26 cellular contexts compared by ENCODE assay signal in genomic region chr22:42379961-42380537, GRCh38. TPM values are rescaled to one million over a fixed set of nuclear protein-coding genes. Genes with fewer than 3 reads are reported as not detected.
A peak's percentile ranks its signal among the peaks of the same experiment; 100 is the strongest.
DNase-seq lines count a peak whose midpoint lies in the region; ATAC-seq and TF ChIP-seq lines count a peak whose summit lies in the region.
"Had no signal": no experiment of that assay in that cellular context is flagged by ENCODE, and none has a peak within 500 bp of the region (broad histone marks: within the 10 kb centered on the region; RNA-seq: fewer than 3 reads in every experiment).

No MANE protein-coding gene starts in this region.

- DNase-seq in NCI-H1092 treated with DMSO at 0.1 percent for 48 hours (lab: John Stamatoyannopoulos, UW) (peak; percentile 21), NCI-H1092 (lab: John Stamatoyannopoulos, UW) (no peak), D341Med (ENCODE audit: low spot score) (peak; percentile 67), NCI-H526 treated with DMSO at 0.1 percent for 48 hours (lab: John Stamatoyannopoulos, UW) (peak; percentile 11), mucosa of descending colon (no peak), aorta (no peak), dermis blood vessel endothelial cell (no peak)
- DNase-seq: 8988T; activated CD4-positive, alpha-beta T cell treated with anti-CD3 and anti-CD28 coated beads, Interleukin-2, amount 10 ng/mL, durations not matched to agents 24 days and 14 days; activated gamma-delta T cell treated with Interleukin-2 at 50 U/mL for 16 hours; activated T-cell treated with anti-CD3 and anti-CD28 coated beads, Interleukin-2, amount 50 U/mL, for 24 hours; central memory CD4-positive, alpha-beta T cell; immature natural killer cell; KG1; mesendoderm; MG63; NCI-H1930; NCI-H774; occipital lobe; SK-N-SH; stimulated activated CD4-positive, alpha-beta T cell treated with anti-CD3 and anti-CD28 coated beads, Interleukin-15, amount 100 ng/mL, for 24 hours had no signal

- H3K36me3 ChIP-seq in mucosa of descending colon (ENCODE audit: low read depth) (no peaks in the 10 kb centered on the region), aorta (ENCODE audit: control insufficient read depth in 1 of 2, insufficient read depth in 2 of 2, low read length in 1 of 2) (no peaks in the 10 kb centered on the region)
- H3K36me3 ChIP-seq: MG63 had no signal

- H3K27me3 ChIP-seq in aorta (ENCODE audit: control insufficient read depth in 1 of 2, insufficient read depth in 2 of 2, low read length in 1 of 2) = peaks cover 0 to 2% of the 10 kb centered on the region in 2 donors
- H3K27me3 ChIP-seq: MG63 had no signal

- H3K27ac ChIP-seq in aorta (ENCODE audit: low read depth in 1 of 2, low read length in 2 of 2) = no peak overlapping the region
- H3K27ac ChIP-seq: RWPE1 had no signal

- no peaks in the 10 kb centered on the region for H3K9me3 ChIP-seq in mucosa of descending colon
- H3K9me3 ChIP-seq in aorta (ENCODE audit: control insufficient read depth, low read length) = no peaks in the 10 kb centered on the region
- H3K9me3 ChIP-seq: MG63, SK-N-SH had no signal

- 91 to 94% methylated on average over 16 of the region's 16 CpGs for WGBS in aorta, 2 donors

- peaks cover 2% of the 10 kb centered on the region for H3K4me1 ChIP-seq in mucosa of descending colon (ENCODE audit: low read depth)
- no peaks in the 10 kb centered on the region for H3K4me1 ChIP-seq in aorta (ENCODE audit: control insufficient read depth in 1 of 2, insufficient read depth in 2 of 2, low read length in 2 of 2)

- peak; percentile 61 for ATAC-seq in mucosa of descending colon
- ATAC-seq in HG02938 (IDR thresholded peaks at IDR 0.05; ENCODE audit: unreplicated experiment) = no peak
- ATAC-seq in aorta (ENCODE audit: low FRiP score) = no peak
- ATAC-seq: left lobe of liver had no signal

- intact Hi-C loops in mucosa of descending colon (cut with DNase I, micrococcal nuclease) (no loop called here), aorta (cut with DNase I) (no loop called here)

- H3K4me3 ChIP-seq in mucosa of descending colon = no peak overlapping the region
- H3K4me3 ChIP-seq in aorta (ENCODE audit: low read length in 2 of 2) = no peak overlapping the region
- H3K4me3 ChIP-seq: MG63 had no signal

- TF ChIP-seq CTCF in mucosa of descending colon (IDR thresholded peaks at IDR 0.05) = no peak

RNA-seq across cellular contexts. Expression of gene NFAM1, which starts 52.2 kb away (rescaled TPM):
- total RNA-seq in mucosa of descending colon (1 to 10 TPM in 2 of 3 donors, under 1 TPM in 1; 0.46 to 3.1 (median 2.9) TPM), aorta (10 to 100 TPM in 1 of 2 donors, 1 to 10 TPM in 1; 5.3 to 10.5 TPM), dermis blood vessel endothelial cell (not detected in 2 replicates)
- 1 to 10 TPM in 1 of 2 donors, under 1 TPM in 1; 0.38 to 2.6 TPM for polyA plus RNA-seq in aorta
- total RNA-seq: myocyte, pulmonary artery endothelial cell had no signal

Comparison
In these comparisons a context has a peak if more than half of its experiments do, and no peak if none do; other contexts are left out.
1. DNase-seq: peak in NCI-H1092 treated with DMSO at 0.1 percent for 48 hours (single experiment), D341Med (single experiment) and NCI-H526 treated with DMSO at 0.1 percent for 48 hours (single experiment); none in NCI-H1092 (single experiment), mucosa of descending colon (0 of 3), aorta (0 of 2) and dermis blood vessel endothelial cell (single experiment).